23 cellular contexts compared by ENCODE assay signal in genomic region chr10:73469579-73469978, GRCh38. TPM values are rescaled to one million over a fixed set of nuclear protein-coding genes. Genes with fewer than 3 reads are reported as not detected.
DNase-seq lines count a peak whose midpoint lies in the region; ATAC-seq and TF ChIP-seq lines count a peak whose summit lies in the region.
"Had no signal": no experiment of that assay in that cellular context is flagged by ENCODE, and none has a peak within 500 bp of the region (broad histone marks: within the 10 kb centered on the region; RNA-seq: fewer than 3 reads in every experiment).

No MANE protein-coding gene starts in this region.

- peaks cover 11% of the 10 kb centered on the region for H3K4me1 Mint-ChIP-seq in T-helper 17 cell
- H3K4me1 Mint-ChIP-seq in stimulated activated naive B cell treated with anti-CD40 and anti-IgM and Interleukin-4, amounts not matched to agents 10 μg/mL and 1 μg/mL and 100 μg/mL, for 72 hours = peaks cover 8 to 9% of the 10 kb centered on the region in 2 donors
- H3K4me1 Mint-ChIP-seq: H9 had no signal

- H3K27me3 Mint-ChIP-seq in T-helper 17 cell = no peaks in the 10 kb centered on the region
- H3K27me3 Mint-ChIP-seq in stimulated activated naive B cell treated with anti-CD40 and anti-IgM and Interleukin-4, amounts not matched to agents 10 μg/mL and 1 μg/mL and 100 μg/mL, for 72 hours = no peaks in the 10 kb centered on the region
- H3K27me3 Mint-ChIP-seq: activated CD8-positive, alpha-beta memory T cell treated with anti-CD3 and anti-CD28 coated beads, Interleukin-2, amount 10 ng/mL, durations not matched to agents 7 days and 5 days; activated naive CD8-positive, alpha-beta T cell treated with anti-CD3 and anti-CD28 coated beads, Interleukin-2, amount 50 U/mL, for 24 hours; CD8-positive, alpha-beta memory T cell had no signal

- H3K4me3 ChIP-seq in heart left ventricle (no peak overlapping the region), right cardiac atrium (ENCODE audit: low read length) (no peak overlapping the region)
- H3K4me3 ChIP-seq: ovary, tibial nerve had no signal

- peak; percentile 76 to 88 (median 82) for ATAC-seq in heart left ventricle
- ATAC-seq in Right ventricle myocardium inferior = no peak
- no peak for ATAC-seq in T-helper 17 cell
- peak; percentile 32 to 38 for ATAC-seq in right cardiac atrium
- peak; percentile 51 to 72 for ATAC-seq in stimulated activated naive B cell treated with anti-CD40 and anti-IgM and Interleukin-4, amounts not matched to agents 10 μg/mL and 1 μg/mL and 100 μg/mL, for 72 hours (replicated peaks)
- no peak for ATAC-seq in HG03439 (IDR thresholded peaks at IDR 0.05; ENCODE audit: unreplicated experiment)
- no peak for ATAC-seq in GM21786 (IDR thresholded peaks at IDR 0.05; ENCODE audit: unreplicated experiment)
- ATAC-seq: activated CD8-positive, alpha-beta memory T cell treated with anti-CD3 and anti-CD28 coated beads, Interleukin-2, amount 10 ng/mL, durations not matched to agents 7 days and 5 days; activated naive CD8-positive, alpha-beta T cell treated with anti-CD3 and anti-CD28 coated beads, Interleukin-2, amount 50 U/mL, for 24 hours; stimulated activated naive CD8-positive, alpha-beta T cell treated with anti-CD3 and anti-CD28 coated beads, Interleukin-15, Interleukin-2, amounts not matched to agents 100 U/mL and 50 U/mL, for 24 hours had no signal

- H3K27ac ChIP-seq in heart left ventricle = peak overlapping the region in 10 of 12 donors; percentile 3 to 75 (median 54)
- peak overlapping the region; percentile 72 for H3K27ac ChIP-seq in right cardiac atrium (ENCODE audit: low read length)
- H3K27ac ChIP-seq: ovary, tibial nerve had no signal

- H3K9me3 Mint-ChIP-seq in stimulated activated naive B cell treated with anti-CD40 and anti-IgM and Interleukin-4, amounts not matched to agents 10 μg/mL and 1 μg/mL and 100 μg/mL, for 72 hours = no peaks in the 10 kb centered on the region
- H3K9me3 Mint-ChIP-seq: activated naive CD8-positive, alpha-beta T cell treated with anti-CD3 and anti-CD28 coated beads, Interleukin-2, amount 50 U/mL, for 24 hours; CD8-positive, alpha-beta memory T cell; H9 had no signal

- peaks cover 0 to 100% (median 96%) of the 10 kb centered on the region in 9 donors for H3K36me3 ChIP-seq in heart left ventricle
- H3K36me3 ChIP-seq: ovary had no signal

- H3K4me1 ChIP-seq in heart left ventricle (peaks cover 0 to 23% (median 14%) of the 10 kb centered on the region in 12 donors), right cardiac atrium (ENCODE audit: control insufficient read depth, insufficient read depth, low read length) (peaks cover 2% of the 10 kb centered on the region)

- DNase-seq in heart left ventricle (no peak), Right ventricle myocardium inferior (ENCODE audit: missing footprints) (no peak), T-helper 17 cell (no peak), right cardiac atrium (no peak), NCI-H82 treated with DMSO at 0.1 percent for 48 hours (lab: John Stamatoyannopoulos, UW; ENCODE audit: unreplicated experiment) (no peak)
- no peak for DNase-seq in stimulated activated naive B cell treated with anti-CD40 and anti-IgM and Interleukin-4, amounts not matched to agents 10 μg/mL and 1 μg/mL and 100 μg/mL, for 72 hours
- DNase-seq: activated CD4-positive, alpha-beta T cell treated with anti-CD3 and anti-CD28 coated beads for 48 hours; activated CD8-positive, alpha-beta memory T cell treated with anti-CD3 and anti-CD28 coated beads, Interleukin-2, amount 10 ng/mL, durations not matched to agents 7 days and 5 days; activated naive CD8-positive, alpha-beta T cell treated with anti-CD3 and anti-CD28 coated beads, Interleukin-2, amount 50 U/mL, for 24 hours; CD8-positive, alpha-beta memory T cell; cortex of kidney; H9; hippocampal formation; islet precursor cell; NCI-H1417 treated with DMSO at 0.1 percent for 48 hours; NCI-H524; ovary; stimulated activated CD4-positive, alpha-beta T cell treated with anti-CD3 and anti-CD28 coated beads, Interleukin-1b, Interleukin-23, amount 100 ng/mL, for 48 hours; stimulated activated naive CD8-positive, alpha-beta T cell treated with anti-CD3 and anti-CD28 coated beads, Interleukin-15, Interleukin-2, amounts not matched to agents 100 U/mL and 50 U/mL, for 24 hours; SW 1271 had no signal

- H3K9me3 ChIP-seq in heart left ventricle (no peaks in the 10 kb centered on the region), T-helper 17 cell (ENCODE audit: control insufficient read depth, low read length, poor library complexity, severe bottlenecking) (no peaks in the 10 kb centered on the region), right cardiac atrium (ENCODE audit: control insufficient read depth, low read length) (no peaks in the 10 kb centered on the region)
- H3K9me3 ChIP-seq: ovary, tibial nerve had no signal

- H3K27ac Mint-ChIP-seq in T-helper 17 cell = peak overlapping the region; percentile 14
- H3K27ac Mint-ChIP-seq in stimulated activated naive B cell treated with anti-CD40 and anti-IgM and Interleukin-4, amounts not matched to agents 10 μg/mL and 1 μg/mL and 100 μg/mL, for 72 hours = peak overlapping the region; percentile 87
- H3K27ac Mint-ChIP-seq: activated CD8-positive, alpha-beta memory T cell treated with anti-CD3 and anti-CD28 coated beads, Interleukin-2, amount 10 ng/mL, durations not matched to agents 7 days and 5 days; activated naive CD8-positive, alpha-beta T cell treated with anti-CD3 and anti-CD28 coated beads, Interleukin-2, amount 50 U/mL, for 24 hours had no signal

- H3K27me3 ChIP-seq in heart left ventricle (no peaks in the 10 kb centered on the region), right cardiac atrium (ENCODE audit: control insufficient read depth, insufficient read depth) (no peaks in the 10 kb centered on the region)
- H3K27me3 ChIP-seq: ovary, tibial nerve had no signal

- TF ChIP-seq CTCF in heart left ventricle (IDR thresholded peaks at IDR 0.05) = no peak

- peaks cover 7% of the 10 kb centered on the region for H3K36me3 Mint-ChIP-seq in T-helper 17 cell (ENCODE audit: low read depth)
- H3K36me3 Mint-ChIP-seq in stimulated activated naive B cell treated with anti-CD40 and anti-IgM and Interleukin-4, amounts not matched to agents 10 μg/mL and 1 μg/mL and 100 μg/mL, for 72 hours = peaks cover 20 to 37% of the 10 kb centered on the region in 2 donors

- intact Hi-C loops in heart left ventricle (cut with DNase I) (no loop called here), Right ventricle myocardium inferior (cut with DNase I) (no loop called here), right cardiac atrium (cut with DNase I) (no loop called here)

- no peak for TF ChIP-seq POLR2A in heart left ventricle (IDR thresholded peaks at IDR 0.05)

- H3K4me3 Mint-ChIP-seq in T-helper 17 cell = no peak overlapping the region
- no peak overlapping the region for H3K4me3 Mint-ChIP-seq in stimulated activated naive B cell treated with anti-CD40 and anti-IgM and Interleukin-4, amounts not matched to agents 10 μg/mL and 1 μg/mL and 100 μg/mL, for 72 hours
- H3K4me3 Mint-ChIP-seq: activated CD8-positive, alpha-beta memory T cell treated with anti-CD3 and anti-CD28 coated beads, Interleukin-2, amount 10 ng/mL, durations not matched to agents 7 days and 5 days; activated naive CD8-positive, alpha-beta T cell treated with anti-CD3 and anti-CD28 coated beads, Interleukin-2, amount 50 U/mL, for 24 hours; CD8-positive, alpha-beta memory T cell; H9 had no signal

RNA-seq across cellular contexts. Expression of gene PPP3CB, which starts 26.2 kb away (rescaled TPM):
- total RNA-seq in heart left ventricle = 10 to 100 TPM; 46.6 to 77.1 (median 65.0) TPM
- 10 to 100 TPM; 29.0 to 49.3 TPM for polyA plus RNA-seq in heart left ventricle
- total RNA-seq in Right ventricle myocardium inferior = 62.9 TPM
- 10 to 100 TPM; 31.8 to 37.4 TPM for total RNA-seq in T-helper 17 cell
- total RNA-seq in right cardiac atrium = 10 to 100 TPM; 50.3 to 61.3 (median 57.1) TPM
- 34.5 TPM for polyA plus RNA-seq in right cardiac atrium

RNA-seq across cellular contexts. Expression of gene MSS51, which starts 36.2 kb away (rescaled TPM):
- total RNA-seq in heart left ventricle = 10 to 100 TPM in 2 of 9 donors, 1 to 10 TPM in 6, under 1 TPM in 1; 0.50 to 12.9 (median 7.6) TPM
- 1 to 10 TPM in 1 of 2 donors, under 1 TPM in 1; 0.90 to 3.3 TPM for polyA plus RNA-seq in heart left ventricle
- total RNA-seq in Right ventricle myocardium inferior = 3.5 TPM
- 1 to 10 TPM; 2.2 to 2.6 TPM for total RNA-seq in T-helper 17 cell
- total RNA-seq in right cardiac atrium = 1 to 10 TPM; 1.1 to 2.1 (median 1.4) TPM
- 1.4 TPM for polyA plus RNA-seq in right cardiac atrium

RNA-seq across cellular contexts. Expression of gene ANXA7, which starts 55.7 kb away (rescaled TPM):
- total RNA-seq in heart left ventricle (100 to 1,000 TPM; 100 to 170 (median 126) TPM), Right ventricle myocardium inferior (113 TPM), T-helper 17 cell (100 to 1,000 TPM in 1 of 2 donors, 10 to 100 TPM in 1; 94.9 to 117 TPM), right cardiac atrium (100 to 1,000 TPM in 3 of 4 donors, 10 to 100 TPM in 1; 98.4 to 122 (median 113) TPM)
- polyA plus RNA-seq in heart left ventricle (10 to 100 TPM; 46.4 to 84.9 TPM), right cardiac atrium (78.6 TPM)

Comparison
In these comparisons a context has a peak if more than half of its experiments do, and no peak if none do; other contexts are left out.
1. ATAC-seq: peak in heart left ventricle (4 of 4), right cardiac atrium (2 of 2) and stimulated activated naive B cell treated with anti-CD40 and anti-IgM and Interleukin-4, amounts not matched to agents 10 μg/mL and 1 μg/mL and 100 μg/mL, for 72 hours (2 of 2); none in Right ventricle myocardium inferior (single experiment), T-helper 17 cell (single experiment), HG03439 (single experiment) and GM21786 (single experiment).